Comparison of ENCODE assay signal across 1 cellular context in the genomic region with DNA sequence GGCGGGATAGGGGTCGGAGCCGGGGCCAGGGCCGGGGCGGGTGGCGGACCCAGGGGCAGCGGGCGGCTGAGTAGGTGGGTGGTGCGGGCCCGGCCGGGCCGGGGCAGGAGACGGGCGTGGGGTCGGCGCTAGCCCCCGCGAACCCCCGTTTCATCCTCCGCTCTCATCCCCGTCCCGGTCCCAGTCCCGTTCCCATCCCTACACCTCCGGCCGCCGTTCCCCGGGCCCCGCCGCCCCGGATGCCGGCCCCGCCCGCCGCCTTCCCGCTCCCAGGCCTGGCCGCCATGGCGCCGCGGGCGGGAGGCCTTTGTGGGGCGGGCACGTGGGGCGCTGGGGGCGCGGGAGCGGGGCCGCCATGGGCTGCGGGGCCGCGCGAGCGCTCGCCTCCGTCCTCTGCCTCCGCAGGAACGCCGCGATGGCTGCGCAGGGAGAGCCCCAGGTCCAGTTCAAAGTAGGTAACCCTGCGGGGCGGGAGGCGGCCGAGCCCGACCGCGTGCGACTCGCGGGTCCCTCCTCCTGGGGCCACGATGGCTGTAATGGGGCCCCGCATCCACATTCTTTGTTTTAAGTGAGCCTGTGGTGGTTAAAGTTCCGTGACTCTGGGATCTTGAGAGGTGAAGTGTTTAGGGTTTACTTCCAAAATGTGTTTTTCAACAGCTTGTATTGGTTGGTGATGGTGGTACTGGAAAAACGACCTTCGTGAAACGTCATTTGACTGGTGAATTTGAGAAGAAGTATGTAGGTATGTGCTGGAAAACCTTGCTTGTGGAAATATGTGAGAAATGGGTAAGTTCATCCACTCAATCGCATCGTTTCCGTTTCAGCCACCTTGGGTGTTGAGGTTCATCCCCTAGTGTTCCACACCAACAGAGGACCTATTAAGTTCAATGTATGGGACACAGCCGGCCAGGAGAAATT.
TF ChIP-seq lines count a peak whose summit lies in the region.

No MANE protein-coding gene starts in this region.

TF ChIP-seq in K562, 482 proteins besides CTCF, POLR2A, EP300 and RAD21 (continued from another document and continues in another):
- TF ChIP-seq, protein P1, sequence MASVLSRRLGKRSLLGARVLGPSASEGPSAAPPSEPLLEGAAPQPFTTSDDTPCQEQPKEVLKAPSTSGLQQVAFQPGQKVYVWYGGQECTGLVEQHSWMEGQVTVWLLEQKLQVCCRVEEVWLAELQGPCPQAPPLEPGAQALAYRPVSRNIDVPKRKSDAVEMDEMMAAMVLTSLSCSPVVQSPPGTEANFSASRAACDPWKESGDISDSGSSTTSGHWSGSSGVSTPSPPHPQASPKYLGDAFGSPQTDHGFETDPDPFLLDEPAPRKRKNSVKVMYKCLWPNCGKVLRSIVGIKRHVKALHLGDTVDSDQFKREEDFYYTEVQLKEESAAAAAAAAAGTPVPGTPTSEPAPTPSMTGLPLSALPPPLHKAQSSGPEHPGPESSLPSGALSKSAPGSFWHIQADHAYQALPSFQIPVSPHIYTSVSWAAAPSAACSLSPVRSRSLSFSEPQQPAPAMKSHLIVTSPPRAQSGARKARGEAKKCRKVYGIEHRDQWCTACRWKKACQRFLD (CRISPR knock-in tag; IDR thresholded peaks at IDR 0.05) = no peak
- TF ChIP-seq, protein P2, sequence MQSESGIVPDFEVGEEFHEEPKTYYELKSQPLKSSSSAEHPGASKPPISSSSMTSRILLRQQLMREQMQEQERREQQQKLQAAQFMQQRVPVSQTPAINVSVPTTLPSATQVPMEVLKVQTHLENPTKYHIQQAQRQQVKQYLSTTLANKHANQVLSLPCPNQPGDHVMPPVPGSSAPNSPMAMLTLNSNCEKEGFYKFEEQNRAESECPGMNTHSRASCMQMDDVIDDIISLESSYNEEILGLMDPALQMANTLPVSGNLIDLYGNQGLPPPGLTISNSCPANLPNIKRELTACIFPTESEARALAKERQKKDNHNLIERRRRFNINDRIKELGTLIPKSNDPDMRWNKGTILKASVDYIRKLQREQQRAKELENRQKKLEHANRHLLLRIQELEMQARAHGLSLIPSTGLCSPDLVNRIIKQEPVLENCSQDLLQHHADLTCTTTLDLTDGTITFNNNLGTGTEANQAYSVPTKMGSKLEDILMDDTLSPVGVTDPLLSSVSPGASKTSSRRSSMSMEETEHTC (IDR thresholded peaks at IDR 0.05) = no peak
- TF ChIP-seq TRIM28 (IDR thresholded peaks at IDR 0.05) (no peak), CBX8 (IDR thresholded peaks at IDR 0.05; ENCODE audit: borderline replicate concordance, extremely low read depth, low read depth, low read length, poor library complexity, severe bottlenecking) (no peak), CREBBP (IDR thresholded peaks at IDR 0.05; ENCODE audit: low read depth, low read length) (no peak), NONO (IDR thresholded peaks at IDR 0.05; ENCODE audit: low read depth in 2 of 2, low read length in 1 of 2) (no peak), NEUROD1 (IDR thresholded peaks at IDR 0.05; ENCODE audit: borderline replicate concordance, low read depth, low read length, partially characterized antibody) (no peak), SRSF3 (IDR thresholded peaks at IDR 0.05; ENCODE audit: insufficient read depth, low read length) (no peak), ETV1 (tag; conservative IDR thresholded peaks at IDR 0.05; ENCODE audit: low read depth) (no peak), RBM25 (IDR thresholded peaks at IDR 0.05; ENCODE audit: low read depth, low read length, severe bottlenecking) (no peak), PCBP1 (IDR thresholded peaks at IDR 0.05; ENCODE audit: low read depth, low read length, poor library complexity, severe bottlenecking) (peak; percentile 77), TBL1XR1 (IDR thresholded peaks at IDR 0.05; ENCODE audit: low read length in 2 of 2) (no peak), ZNF3 (CRISPR knock-in tag; IDR thresholded peaks at IDR 0.05) (no peak), ETV5 (CRISPR knock-in tag; IDR thresholded peaks at IDR 0.05; ENCODE audit: low read depth) (0 out of 2 replicates have a peak, but pooled peaks have one; percentile 17), CEBPB (tag; IDR thresholded peaks at IDR 0.05) (no peak), POLR2B (IDR thresholded peaks at IDR 0.05; ENCODE audit: low read depth, partially characterized antibody) (no peak), XRCC3 (IDR thresholded peaks at IDR 0.05) (no peak), ERF (CRISPR knock-in tag; IDR thresholded peaks at IDR 0.05) (0 out of 2 replicates have a peak, but pooled peaks have one; percentile 54), NFE2L1 (tag; IDR thresholded peaks at IDR 0.05; ENCODE audit: borderline replicate concordance, low read depth) (no peak), TCF7 (IDR thresholded peaks at IDR 0.05; ENCODE audit: borderline replicate concordance) (no peak), NELFE (IDR thresholded peaks at IDR 0.05; ENCODE audit: insufficient read depth, insufficient read length) (no peak), NR1H2 (CRISPR knock-in tag; IDR thresholded peaks at IDR 0.05) (no peak), ZNF24 (IDR thresholded peaks at IDR 0.05) (no peak), IRF2 (CRISPR knock-in tag; IDR thresholded peaks at IDR 0.05) (no peak), ZNF696 (CRISPR knock-in tag; conservative IDR thresholded peaks at IDR 0.05) (no peak), NCOA2 (IDR thresholded peaks at IDR 0.05; ENCODE audit: partially characterized antibody in 2 of 2) (no peak), ZNF134 (CRISPR knock-in tag; conservative IDR thresholded peaks at IDR 0.05) (no peak), HMGN3 (IDR thresholded peaks at IDR 0.05; ENCODE audit: borderline replicate concordance, extremely low read depth, insufficient read length, low read depth, low read length) (peak; percentile 4)
- TF ChIP-seq, protein P3, sequence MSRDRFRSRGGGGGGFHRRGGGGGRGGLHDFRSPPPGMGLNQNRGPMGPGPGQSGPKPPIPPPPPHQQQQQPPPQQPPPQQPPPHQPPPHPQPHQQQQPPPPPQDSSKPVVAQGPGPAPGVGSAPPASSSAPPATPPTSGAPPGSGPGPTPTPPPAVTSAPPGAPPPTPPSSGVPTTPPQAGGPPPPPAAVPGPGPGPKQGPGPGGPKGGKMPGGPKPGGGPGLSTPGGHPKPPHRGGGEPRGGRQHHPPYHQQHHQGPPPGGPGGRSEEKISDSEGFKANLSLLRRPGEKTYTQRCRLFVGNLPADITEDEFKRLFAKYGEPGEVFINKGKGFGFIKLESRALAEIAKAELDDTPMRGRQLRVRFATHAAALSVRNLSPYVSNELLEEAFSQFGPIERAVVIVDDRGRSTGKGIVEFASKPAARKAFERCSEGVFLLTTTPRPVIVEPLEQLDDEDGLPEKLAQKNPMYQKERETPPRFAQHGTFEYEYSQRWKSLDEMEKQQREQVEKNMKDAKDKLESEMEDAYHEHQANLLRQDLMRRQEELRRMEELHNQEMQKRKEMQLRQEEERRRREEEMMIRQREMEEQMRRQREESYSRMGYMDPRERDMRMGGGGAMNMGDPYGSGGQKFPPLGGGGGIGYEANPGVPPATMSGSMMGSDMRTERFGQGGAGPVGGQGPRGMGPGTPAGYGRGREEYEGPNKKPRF (IDR thresholded peaks at IDR 0.05; ENCODE audit: low read depth, low read length) = no peak
- TF ChIP-seq, protein P4, sequence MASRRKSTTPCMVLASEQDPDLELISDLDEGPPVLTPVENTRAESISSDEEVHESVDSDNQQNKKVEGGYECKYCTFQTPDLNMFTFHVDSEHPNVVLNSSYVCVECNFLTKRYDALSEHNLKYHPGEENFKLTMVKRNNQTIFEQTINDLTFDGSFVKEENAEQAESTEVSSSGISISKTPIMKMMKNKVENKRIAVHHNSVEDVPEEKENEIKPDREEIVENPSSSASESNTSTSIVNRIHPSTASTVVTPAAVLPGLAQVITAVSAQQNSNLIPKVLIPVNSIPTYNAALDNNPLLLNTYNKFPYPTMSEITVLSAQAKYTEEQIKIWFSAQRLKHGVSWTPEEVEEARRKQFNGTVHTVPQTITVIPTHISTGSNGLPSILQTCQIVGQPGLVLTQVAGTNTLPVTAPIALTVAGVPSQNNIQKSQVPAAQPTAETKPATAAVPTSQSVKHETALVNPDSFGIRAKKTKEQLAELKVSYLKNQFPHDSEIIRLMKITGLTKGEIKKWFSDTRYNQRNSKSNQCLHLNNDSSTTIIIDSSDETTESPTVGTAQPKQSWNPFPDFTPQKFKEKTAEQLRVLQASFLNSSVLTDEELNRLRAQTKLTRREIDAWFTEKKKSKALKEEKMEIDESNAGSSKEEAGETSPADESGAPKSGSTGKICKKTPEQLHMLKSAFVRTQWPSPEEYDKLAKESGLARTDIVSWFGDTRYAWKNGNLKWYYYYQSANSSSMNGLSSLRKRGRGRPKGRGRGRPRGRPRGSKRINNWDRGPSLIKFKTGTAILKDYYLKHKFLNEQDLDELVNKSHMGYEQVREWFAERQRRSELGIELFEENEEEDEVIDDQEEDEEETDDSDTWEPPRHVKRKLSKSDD (conservative IDR thresholded peaks at IDR 0.05; ENCODE audit: low read length) = no peak
- TF ChIP-seq, protein P5, sequence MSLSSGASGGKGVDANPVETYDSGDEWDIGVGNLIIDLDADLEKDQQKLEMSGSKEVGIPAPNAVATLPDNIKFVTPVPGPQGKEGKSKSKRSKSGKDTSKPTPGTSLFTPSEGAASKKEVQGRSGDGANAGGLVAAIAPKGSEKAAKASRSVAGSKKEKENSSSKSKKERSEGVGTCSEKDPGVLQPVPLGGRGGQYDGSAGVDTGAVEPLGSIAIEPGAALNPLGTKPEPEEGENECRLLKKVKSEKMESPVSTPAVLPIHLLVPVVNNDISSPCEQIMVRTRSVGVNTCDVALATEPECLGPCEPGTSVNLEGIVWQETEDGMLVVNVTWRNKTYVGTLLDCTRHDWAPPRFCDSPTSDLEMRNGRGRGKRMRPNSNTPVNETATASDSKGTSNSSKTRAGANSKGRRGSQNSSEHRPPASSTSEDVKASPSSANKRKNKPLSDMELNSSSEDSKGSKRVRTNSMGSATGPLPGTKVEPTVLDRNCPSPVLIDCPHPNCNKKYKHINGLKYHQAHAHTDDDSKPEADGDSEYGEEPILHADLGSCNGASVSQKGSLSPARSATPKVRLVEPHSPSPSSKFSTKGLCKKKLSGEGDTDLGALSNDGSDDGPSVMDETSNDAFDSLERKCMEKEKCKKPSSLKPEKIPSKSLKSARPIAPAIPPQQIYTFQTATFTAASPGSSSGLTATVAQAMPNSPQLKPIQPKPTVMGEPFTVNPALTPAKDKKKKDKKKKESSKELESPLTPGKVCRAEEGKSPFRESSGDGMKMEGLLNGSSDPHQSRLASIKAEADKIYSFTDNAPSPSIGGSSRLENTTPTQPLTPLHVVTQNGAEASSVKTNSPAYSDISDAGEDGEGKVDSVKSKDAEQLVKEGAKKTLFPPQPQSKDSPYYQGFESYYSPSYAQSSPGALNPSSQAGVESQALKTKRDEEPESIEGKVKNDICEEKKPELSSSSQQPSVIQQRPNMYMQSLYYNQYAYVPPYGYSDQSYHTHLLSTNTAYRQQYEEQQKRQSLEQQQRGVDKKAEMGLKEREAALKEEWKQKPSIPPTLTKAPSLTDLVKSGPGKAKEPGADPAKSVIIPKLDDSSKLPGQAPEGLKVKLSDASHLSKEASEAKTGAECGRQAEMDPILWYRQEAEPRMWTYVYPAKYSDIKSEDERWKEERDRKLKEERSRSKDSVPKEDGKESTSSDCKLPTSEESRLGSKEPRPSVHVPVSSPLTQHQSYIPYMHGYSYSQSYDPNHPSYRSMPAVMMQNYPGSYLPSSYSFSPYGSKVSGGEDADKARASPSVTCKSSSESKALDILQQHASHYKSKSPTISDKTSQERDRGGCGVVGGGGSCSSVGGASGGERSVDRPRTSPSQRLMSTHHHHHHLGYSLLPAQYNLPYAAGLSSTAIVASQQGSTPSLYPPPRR (CRISPR knock-in tag; IDR thresholded peaks at IDR 0.05; ENCODE audit: borderline replicate concordance) = no peak
- TF ChIP-seq, protein P6, sequence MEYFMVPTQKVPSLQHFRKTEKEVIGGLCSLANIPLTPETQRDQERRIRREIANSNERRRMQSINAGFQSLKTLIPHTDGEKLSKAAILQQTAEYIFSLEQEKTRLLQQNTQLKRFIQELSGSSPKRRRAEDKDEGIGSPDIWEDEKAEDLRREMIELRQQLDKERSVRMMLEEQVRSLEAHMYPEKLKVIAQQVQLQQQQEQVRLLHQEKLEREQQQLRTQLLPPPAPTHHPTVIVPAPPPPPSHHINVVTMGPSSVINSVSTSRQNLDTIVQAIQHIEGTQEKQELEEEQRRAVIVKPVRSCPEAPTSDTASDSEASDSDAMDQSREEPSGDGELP (CRISPR knock-in tag; IDR thresholded peaks at IDR 0.05; ENCODE audit: borderline replicate concordance) = 0 out of 2 replicates have a peak, but pooled peaks have one; percentile 18
- TF ChIP-seq, protein P7, sequence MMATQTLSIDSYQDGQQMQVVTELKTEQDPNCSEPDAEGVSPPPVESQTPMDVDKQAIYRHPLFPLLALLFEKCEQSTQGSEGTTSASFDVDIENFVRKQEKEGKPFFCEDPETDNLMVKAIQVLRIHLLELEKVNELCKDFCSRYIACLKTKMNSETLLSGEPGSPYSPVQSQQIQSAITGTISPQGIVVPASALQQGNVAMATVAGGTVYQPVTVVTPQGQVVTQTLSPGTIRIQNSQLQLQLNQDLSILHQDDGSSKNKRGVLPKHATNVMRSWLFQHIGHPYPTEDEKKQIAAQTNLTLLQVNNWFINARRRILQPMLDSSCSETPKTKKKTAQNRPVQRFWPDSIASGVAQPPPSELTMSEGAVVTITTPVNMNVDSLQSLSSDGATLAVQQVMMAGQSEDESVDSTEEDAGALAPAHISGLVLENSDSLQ (IDR thresholded peaks at IDR 0.05) = no peak
- TF ChIP-seq, protein P8, sequence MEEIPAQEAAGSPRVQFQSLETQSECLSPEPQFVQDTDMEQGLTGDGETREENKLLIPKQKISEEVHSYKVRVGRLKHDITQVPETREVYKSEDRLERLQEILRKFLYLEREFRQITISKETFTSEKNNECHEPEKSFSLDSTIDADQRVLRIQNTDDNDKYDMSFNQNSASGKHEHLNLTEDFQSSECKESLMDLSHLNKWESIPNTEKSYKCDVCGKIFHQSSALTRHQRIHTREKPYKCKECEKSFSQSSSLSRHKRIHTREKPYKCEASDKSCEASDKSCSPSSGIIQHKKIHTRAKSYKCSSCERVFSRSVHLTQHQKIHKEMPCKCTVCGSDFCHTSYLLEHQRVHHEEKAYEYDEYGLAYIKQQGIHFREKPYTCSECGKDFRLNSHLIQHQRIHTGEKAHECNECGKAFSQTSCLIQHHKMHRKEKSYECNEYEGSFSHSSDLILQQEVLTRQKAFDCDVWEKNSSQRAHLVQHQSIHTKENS (CRISPR knock-in tag; IDR thresholded peaks at IDR 0.05) = no peak
- TF ChIP-seq, protein P9, sequence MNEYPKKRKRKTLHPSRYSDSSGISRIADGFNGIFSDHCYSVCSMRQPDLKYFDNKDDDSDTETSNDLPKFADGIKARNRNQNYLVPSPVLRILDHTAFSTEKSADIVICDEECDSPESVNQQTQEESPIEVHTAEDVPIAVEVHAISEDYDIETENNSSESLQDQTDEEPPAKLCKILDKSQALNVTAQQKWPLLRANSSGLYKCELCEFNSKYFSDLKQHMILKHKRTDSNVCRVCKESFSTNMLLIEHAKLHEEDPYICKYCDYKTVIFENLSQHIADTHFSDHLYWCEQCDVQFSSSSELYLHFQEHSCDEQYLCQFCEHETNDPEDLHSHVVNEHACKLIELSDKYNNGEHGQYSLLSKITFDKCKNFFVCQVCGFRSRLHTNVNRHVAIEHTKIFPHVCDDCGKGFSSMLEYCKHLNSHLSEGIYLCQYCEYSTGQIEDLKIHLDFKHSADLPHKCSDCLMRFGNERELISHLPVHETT (CRISPR knock-in tag; conservative IDR thresholded peaks at IDR 0.05 in 1 of 2, IDR thresholded peaks at IDR 0.05 in 1 of 2) = no peak; a peak in 1 of 4 replicates
